1 cellular context compared by ENCODE assay signal in the genomic region with DNA sequence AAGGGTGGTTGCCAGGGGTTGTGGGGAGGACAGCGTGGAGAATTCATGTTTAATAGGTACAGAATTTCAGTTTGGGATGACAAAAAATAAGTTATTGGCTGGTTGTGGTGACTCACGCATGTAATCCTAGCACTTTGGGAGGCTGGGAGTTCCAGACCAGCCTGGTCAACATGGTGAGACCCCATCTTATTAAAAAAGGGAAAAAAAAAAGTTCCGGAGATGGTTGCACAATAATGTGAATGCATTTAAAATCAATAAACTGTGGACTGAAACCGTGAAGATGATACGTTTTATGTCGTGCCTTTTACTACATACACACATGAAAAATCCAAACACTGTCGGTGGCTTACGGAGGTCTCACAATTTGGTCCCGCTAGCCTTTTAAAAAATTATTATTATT.
A peak's percentile ranks its signal among the peaks of the same experiment; 100 is the strongest.
TF ChIP-seq lines count a peak whose summit lies in the region.

No MANE protein-coding gene starts in this region.

TF ChIP-seq in HepG2, 621 proteins besides CTCF, POLR2A, EP300 and RAD21:
- TF ChIP-seq CEBPB (IDR thresholded peaks at IDR 0.05; ENCODE audit: borderline replicate concordance, low read depth, low read length) (peak; percentile 50), RARA (CRISPR knock-in tag; IDR thresholded peaks at IDR 0.05) (no peak)
